16 cellular contexts compared by ENCODE assay signal in the genomic region with DNA sequence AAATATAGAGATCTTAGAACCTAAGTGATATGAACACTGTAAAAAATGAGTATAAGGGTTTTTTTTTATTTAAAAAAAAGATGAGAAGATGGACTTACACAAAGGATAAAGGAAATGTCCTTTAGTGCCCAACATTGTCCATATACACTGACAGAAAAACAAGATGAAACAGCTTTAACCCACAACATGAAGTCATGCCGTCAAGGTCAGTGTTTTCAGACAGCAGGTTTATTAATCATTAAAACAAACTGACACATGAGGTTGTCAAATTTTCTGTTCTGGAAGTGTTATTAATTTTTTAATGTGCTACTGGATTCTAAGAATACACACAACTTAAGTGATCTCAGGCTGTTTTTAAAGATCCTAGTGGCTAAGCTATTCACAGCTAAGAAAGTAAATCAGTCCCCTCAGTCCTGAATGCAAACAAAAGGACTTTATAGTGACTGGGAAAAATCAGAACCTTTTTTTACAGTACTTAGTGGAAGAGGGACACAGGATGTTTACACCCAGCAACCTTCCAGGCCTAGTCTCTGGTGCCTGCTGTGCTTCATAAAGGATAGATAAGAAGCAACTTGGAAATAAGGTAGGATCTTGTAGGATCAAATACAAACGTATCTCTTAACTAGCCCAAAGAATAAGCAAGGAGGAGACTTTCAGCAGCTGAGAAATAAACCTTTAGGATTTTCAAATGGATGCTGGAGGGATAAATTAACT. TPM values are rescaled to one million over a fixed set of nuclear protein-coding genes. Genes with fewer than 3 reads are reported as not detected.
DNase-seq lines count a peak whose midpoint lies in the region; ATAC-seq and TF ChIP-seq lines count a peak whose summit lies in the region.
"Had no signal": no experiment of that assay in that cellular context is flagged by ENCODE, and none has a peak within 500 bp of the region (broad histone marks: within the 10 kb centered on the region; RNA-seq: fewer than 3 reads in every experiment).

No MANE protein-coding gene starts in this region.

- peaks cover 9% of the 10 kb centered on the region for H3K27me3 Mint-ChIP-seq in osteocyte (ENCODE audit: unreplicated experiment)
- H3K27me3 Mint-ChIP-seq: natural killer cell treated with Interleukin-12 subunit alpha and Interleukin-12 subunit beta and Interleukin-15 and Interleukin-18, amount 100 ng/mL, for 72 hours had no signal

- peak overlapping the region; percentile 3; the same call in 1 of the 2 replicates for H3K4me3 ChIP-seq in DOHH2 (ENCODE audit: low read length)
- H3K4me3 ChIP-seq: spleen, vagina had no signal

- H3K4me2 ChIP-seq in DOHH2 (ENCODE audit: low read length), result peak overlapping the region; percentile 55

- TF ChIP-seq CTCF in DOHH2 (IDR thresholded peaks at IDR 0.05; ENCODE audit: low read depth, low read length, poor library complexity, severe bottlenecking) (no peak), osteocyte (IDR thresholded peaks at IDR 0.05) (no peak)

- no peaks in the 10 kb centered on the region for H3K36me3 ChIP-seq in DOHH2 (ENCODE audit: control insufficient read depth, low read length)
- H3K36me3 ChIP-seq: spleen, vagina had no signal

- H3K4me1 ChIP-seq in DOHH2 (ENCODE audit: control insufficient read depth, low read length), result peaks cover 35% of the 10 kb centered on the region
- H3K4me1 ChIP-seq: vagina had no signal

- no peaks in the 10 kb centered on the region for H3K9me2 ChIP-seq in DOHH2 (replicated peaks; ENCODE audit: control insufficient read depth, low read length)

- H3K4me1 Mint-ChIP-seq in osteocyte (ENCODE audit: unreplicated experiment), result no peaks in the 10 kb centered on the region

- H3K36me3 Mint-ChIP-seq in osteocyte (ENCODE audit: unreplicated experiment), result no peaks in the 10 kb centered on the region
- H3K36me3 Mint-ChIP-seq: natural killer cell treated with Interleukin-12 subunit alpha and Interleukin-12 subunit beta and Interleukin-15 and Interleukin-18, amount 100 ng/mL, for 72 hours had no signal

- no peaks in the 10 kb centered on the region for H3K79me2 ChIP-seq in DOHH2 (ENCODE audit: control insufficient read depth, low read length)

- no peak overlapping the region for H3K27ac ChIP-seq in DOHH2 (ENCODE audit: low read depth, low read length)
- H3K27ac ChIP-seq: vagina had no signal

- no peak overlapping the region for H3K4me3 Mint-ChIP-seq in osteocyte (ENCODE audit: unreplicated experiment)

- no peaks in the 10 kb centered on the region for H3K9me3 Mint-ChIP-seq in osteocyte (ENCODE audit: unreplicated experiment)
- H3K9me3 Mint-ChIP-seq: natural killer cell treated with Interleukin-12 subunit alpha and Interleukin-12 subunit beta and Interleukin-15 and Interleukin-18, amount 100 ng/mL, for 72 hours had no signal

- H3F3A ChIP-seq in DOHH2 (ENCODE audit: control insufficient read depth, insufficient read depth), result no peaks in the 10 kb centered on the region

- H3K27me3 ChIP-seq in DOHH2 (ENCODE audit: control insufficient read depth, low read length), result no peaks in the 10 kb centered on the region
- H3K27me3 ChIP-seq: vagina had no signal

- ATAC-seq in GM21447 (IDR thresholded peaks at IDR 0.05; ENCODE audit: unreplicated experiment), result peak; percentile 48
- ATAC-seq in HG03571 (IDR thresholded peaks at IDR 0.05; ENCODE audit: unreplicated experiment), result peak; percentile 66
- ATAC-seq in GM21529 (IDR thresholded peaks at IDR 0.05; ENCODE audit: unreplicated experiment), result no peak
- ATAC-seq: esophagus mucosa; natural killer cell treated with Interleukin-12 subunit alpha and Interleukin-12 subunit beta and Interleukin-15 and Interleukin-18, amount 100 ng/mL, for 72 hours had no signal

- H3K27ac Mint-ChIP-seq in osteocyte (ENCODE audit: unreplicated experiment), result no peak overlapping the region

- H4K20me1 ChIP-seq in DOHH2 (ENCODE audit: control insufficient read depth, insufficient read depth, low read depth, low read length), result no peaks in the 10 kb centered on the region

- no peaks in the 10 kb centered on the region for H3K9me3 ChIP-seq in DOHH2 (ENCODE audit: control insufficient read depth, insufficient read depth, low read length)
- H3K9me3 ChIP-seq: spleen, vagina had no signal

- DNase-seq in iPS-NIHi11 (ENCODE audit: low spot score), result peak; percentile 6
- DNase-seq in GF-D8 (lab: John Stamatoyannopoulos, UW), result no peak
- no peak for DNase-seq in HCEC 1CT
- no peak for DNase-seq in osteocyte (ENCODE audit: extremely low spot score, unreplicated experiment)
- DNase-seq: C1 segment of cervical spinal cord; central memory CD4-positive, alpha-beta T cell; NCI-H345; RPMI8226; spleen had no signal

RNA-seq across cellular contexts. Expression of gene PKN2, which starts 22.0 kb away (rescaled TPM):
- 43.8 and 46.8 TPM in 2 replicates for total RNA-seq in osteocyte
